16 cellular contexts compared by ENCODE assay signal in genomic region chr9:27129221-27129620, GRCh38. TPM values are rescaled to one million over a fixed set of nuclear protein-coding genes. Genes with fewer than 3 reads are reported as not detected.
DNase-seq lines count a peak whose midpoint lies in the region; ATAC-seq and TF ChIP-seq lines count a peak whose summit lies in the region.
"Had no signal": no experiment of that assay in that cellular context is flagged by ENCODE, and none has a peak within 500 bp of the region (broad histone marks: within the 10 kb centered on the region; RNA-seq: fewer than 3 reads in every experiment).

No MANE protein-coding gene starts in this region.

- TF ChIP-seq CTCF in cardiac fibroblast (IDR thresholded peaks at IDR 0.05; ENCODE audit: low read depth, low read length) (no peak), left lung (IDR thresholded peaks at IDR 0.05) (no peak), Peyer's patch (IDR thresholded peaks at IDR 0.05) (no peak)

- H3K9me3 ChIP-seq in left lung (no peaks in the 10 kb centered on the region), Peyer's patch (no peaks in the 10 kb centered on the region)
- H3K9me3 ChIP-seq: A549, BE2C had no signal

- intact Hi-C loops in left lung (cut with DNase I), result no loop called here

- TF ChIP-seq POLR2A in Peyer's patch (IDR thresholded peaks at IDR 0.05), result no peak

- H3K4me3 ChIP-seq in cardiac fibroblast (replicated peaks in 1 of 2; ENCODE audit: low read depth in 2 of 2, low read length in 2 of 2) (no peak overlapping the region), left lung (no peak overlapping the region), Peyer's patch (no peak overlapping the region)
- H3K4me3 ChIP-seq: A549 had no signal

- H3K36me3 ChIP-seq in left lung (no peaks in the 10 kb centered on the region), Peyer's patch (no peaks in the 10 kb centered on the region)
- H3K36me3 ChIP-seq: BE2C had no signal

- H3K27me3 ChIP-seq in left lung, result no peaks in the 10 kb centered on the region
- H3K27me3 ChIP-seq in Peyer's patch, result no peaks in the 10 kb centered on the region

- H3K4me1 ChIP-seq in left lung, result no peaks in the 10 kb centered on the region
- H3K4me1 ChIP-seq in Peyer's patch, result peaks cover 0 to 9% (median 0%) of the 10 kb centered on the region in 4 donors
- H3K4me1 ChIP-seq: BE2C had no signal

- DNase-seq in NCI-H226, result peak; percentile 8
- DNase-seq in cardiac fibroblast (ENCODE audit: low read depth in 2 of 2), result peak; percentile 38 to 41
- peak; percentile 17 for DNase-seq in iris pigment epithelial cell (ENCODE audit: low read depth)
- no peak for DNase-seq in left lung
- DNase-seq in Peyer's patch, result no peak
- DNase-seq: BE2C; CD4-positive, alpha-beta memory T cell; DMS153; DMS79 treated with DMSO at 0.1 percent for 48 hours; EL; GOT3; H9 had no signal

- H3K27ac ChIP-seq in left lung (no peak overlapping the region), Peyer's patch (no peak overlapping the region)
- H3K27ac ChIP-seq: A549, C4-2B had no signal

- ATAC-seq in left lung, result no peak
- ATAC-seq in GM18520 (IDR thresholded peaks at IDR 0.05; ENCODE audit: unreplicated experiment), result no peak
- ATAC-seq: A549, HepG2 had no signal

RNA-seq across cellular contexts. Expression of gene TEK, which starts 20.2 kb away (rescaled TPM):
- total RNA-seq in left lung (10 to 100 TPM; 20.3 to 39.0 TPM), Peyer's patch (10 to 100 TPM in 1 of 4 donors, 1 to 10 TPM in 3; 3.0 to 22.3 (median 4.3) TPM)
- total RNA-seq: CD4-positive, alpha-beta memory T cell; HepG2 had no signal

Comparison
In these comparisons a context has a peak if more than half of its experiments do, and no peak if none do; other contexts are left out.
1. DNase-seq: peak in NCI-H226 (single experiment), cardiac fibroblast (2 of 2) and iris pigment epithelial cell (single experiment); none in left lung (0 of 2) and Peyer's patch (0 of 3).